1 cellular context compared by ENCODE assay signal in genomic region chr17:39597372-39598046, GRCh38.
TF ChIP-seq lines count a peak whose summit lies in the region.

No MANE protein-coding gene starts in this region.

TF ChIP-seq in H1, 55 proteins besides CTCF, POLR2A, EP300 and RAD21:
- TF ChIP-seq E2F6 (IDR thresholded peaks at IDR 0.05) = no peak
- TF ChIP-seq CHD2 (IDR thresholded peaks at IDR 0.05; ENCODE audit: low read length) = no peak
- no peak for TF ChIP-seq CEBPB (IDR thresholded peaks at IDR 0.05; ENCODE audit: low read depth, low read length)
TF ChIP-seq in H1: peak in this region for 0.
